1 cellular context compared by ENCODE assay signal in the genomic region with DNA sequence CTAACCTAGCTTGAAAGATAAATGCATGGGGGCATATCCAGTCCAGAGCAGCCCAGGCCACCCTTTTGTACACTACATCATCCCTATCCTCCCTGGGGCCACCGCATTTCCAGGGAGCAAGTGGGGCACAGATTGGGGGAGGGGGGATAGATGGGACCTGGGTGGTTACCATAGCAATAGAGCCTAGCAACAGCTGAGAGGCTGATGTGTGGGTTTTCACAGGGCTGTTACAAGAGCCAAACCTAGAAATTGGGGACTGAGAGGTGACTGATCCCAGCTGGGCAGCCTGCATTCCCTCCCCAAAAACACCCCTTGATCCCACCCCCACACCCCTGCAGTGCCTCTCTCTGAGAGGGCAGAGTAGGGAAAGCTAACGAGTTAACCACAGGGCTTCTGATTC.
TF ChIP-seq lines count a peak whose summit lies in the region.

No MANE protein-coding gene starts in this region.

TF ChIP-seq in GM23338, 12 proteins besides CTCF, POLR2A, EP300 and RAD21 (continued from another document):
- TF ChIP-seq, protein P1, sequence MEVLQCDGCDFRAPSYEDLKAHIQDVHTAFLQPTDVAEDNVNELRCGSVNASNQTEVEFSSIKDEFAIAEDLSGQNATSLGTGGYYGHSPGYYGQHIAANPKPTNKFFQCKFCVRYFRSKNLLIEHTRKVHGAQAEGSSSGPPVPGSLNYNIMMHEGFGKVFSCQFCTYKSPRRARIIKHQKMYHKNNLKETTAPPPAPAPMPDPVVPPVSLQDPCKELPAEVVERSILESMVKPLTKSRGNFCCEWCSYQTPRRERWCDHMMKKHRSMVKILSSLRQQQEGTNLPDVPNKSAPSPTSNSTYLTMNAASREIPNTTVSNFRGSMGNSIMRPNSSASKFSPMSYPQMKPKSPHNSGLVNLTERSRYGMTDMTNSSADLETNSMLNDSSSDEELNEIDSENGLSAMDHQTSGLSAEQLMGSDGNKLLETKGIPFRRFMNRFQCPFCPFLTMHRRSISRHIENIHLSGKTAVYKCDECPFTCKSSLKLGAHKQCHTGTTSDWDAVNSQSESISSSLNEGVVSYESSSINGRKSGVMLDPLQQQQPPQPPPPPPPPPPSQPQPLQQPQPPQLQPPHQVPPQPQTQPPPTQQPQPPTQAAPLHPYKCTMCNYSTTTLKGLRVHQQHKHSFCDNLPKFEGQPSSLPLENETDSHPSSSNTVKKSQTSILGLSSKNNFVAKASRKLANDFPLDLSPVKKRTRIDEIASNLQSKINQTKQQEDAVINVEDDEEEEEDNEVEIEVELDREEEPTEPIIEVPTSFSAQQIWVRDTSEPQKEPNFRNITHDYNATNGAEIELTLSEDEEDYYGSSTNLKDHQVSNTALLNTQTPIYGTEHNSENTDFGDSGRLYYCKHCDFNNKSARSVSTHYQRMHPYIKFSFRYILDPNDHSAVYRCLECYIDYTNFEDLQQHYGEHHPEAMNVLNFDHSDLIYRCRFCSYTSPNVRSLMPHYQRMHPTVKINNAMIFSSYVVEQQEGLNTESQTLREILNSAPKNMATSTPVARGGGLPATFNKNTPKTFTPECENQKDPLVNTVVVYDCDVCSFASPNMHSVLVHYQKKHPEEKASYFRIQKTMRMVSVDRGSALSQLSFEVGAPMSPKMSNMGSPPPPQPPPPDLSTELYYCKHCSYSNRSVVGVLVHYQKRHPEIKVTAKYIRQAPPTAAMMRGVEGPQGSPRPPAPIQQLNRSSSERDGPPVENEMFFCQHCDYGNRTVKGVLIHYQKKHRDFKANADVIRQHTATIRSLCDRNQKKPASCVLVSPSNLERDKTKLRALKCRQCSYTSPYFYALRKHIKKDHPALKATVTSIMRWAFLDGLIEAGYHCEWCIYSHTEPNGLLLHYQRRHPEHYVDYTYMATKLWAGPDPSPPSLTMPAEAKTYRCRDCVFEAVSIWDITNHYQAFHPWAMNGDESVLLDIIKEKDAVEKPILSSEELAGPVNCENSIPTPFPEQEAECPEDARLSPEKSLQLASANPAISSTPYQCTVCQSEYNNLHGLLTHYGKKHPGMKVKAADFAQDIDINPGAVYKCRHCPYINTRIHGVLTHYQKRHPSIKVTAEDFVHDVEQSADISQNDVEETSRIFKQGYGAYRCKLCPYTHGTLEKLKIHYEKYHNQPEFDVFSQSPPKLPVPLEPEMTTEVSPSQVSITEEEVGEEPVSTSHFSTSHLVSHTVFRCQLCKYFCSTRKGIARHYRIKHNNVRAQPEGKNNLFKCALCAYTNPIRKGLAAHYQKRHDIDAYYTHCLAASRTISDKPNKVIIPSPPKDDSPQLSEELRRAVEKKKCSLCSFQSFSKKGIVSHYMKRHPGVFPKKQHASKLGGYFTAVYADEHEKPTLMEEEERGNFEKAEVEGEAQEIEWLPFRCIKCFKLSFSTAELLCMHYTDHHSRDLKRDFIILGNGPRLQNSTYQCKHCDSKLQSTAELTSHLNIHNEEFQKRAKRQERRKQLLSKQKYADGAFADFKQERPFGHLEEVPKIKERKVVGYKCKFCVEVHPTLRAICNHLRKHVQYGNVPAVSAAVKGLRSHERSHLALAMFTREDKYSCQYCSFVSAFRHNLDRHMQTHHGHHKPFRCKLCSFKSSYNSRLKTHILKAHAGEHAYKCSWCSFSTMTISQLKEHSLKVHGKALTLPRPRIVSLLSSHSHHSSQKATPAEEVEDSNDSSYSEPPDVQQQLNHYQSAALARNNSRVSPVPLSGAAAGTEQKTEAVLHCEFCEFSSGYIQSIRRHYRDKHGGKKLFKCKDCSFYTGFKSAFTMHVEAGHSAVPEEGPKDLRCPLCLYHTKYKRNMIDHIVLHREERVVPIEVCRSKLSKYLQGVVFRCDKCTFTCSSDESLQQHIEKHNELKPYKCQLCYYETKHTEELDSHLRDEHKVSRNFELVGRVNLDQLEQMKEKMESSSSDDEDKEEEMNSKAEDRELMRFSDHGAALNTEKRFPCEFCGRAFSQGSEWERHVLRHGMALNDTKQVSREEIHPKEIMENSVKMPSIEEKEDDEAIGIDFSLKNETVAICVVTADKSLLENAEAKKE (CRISPR knock-in tag; IDR thresholded peaks at IDR 0.05), result no peak
- TF ChIP-seq, protein P2, sequence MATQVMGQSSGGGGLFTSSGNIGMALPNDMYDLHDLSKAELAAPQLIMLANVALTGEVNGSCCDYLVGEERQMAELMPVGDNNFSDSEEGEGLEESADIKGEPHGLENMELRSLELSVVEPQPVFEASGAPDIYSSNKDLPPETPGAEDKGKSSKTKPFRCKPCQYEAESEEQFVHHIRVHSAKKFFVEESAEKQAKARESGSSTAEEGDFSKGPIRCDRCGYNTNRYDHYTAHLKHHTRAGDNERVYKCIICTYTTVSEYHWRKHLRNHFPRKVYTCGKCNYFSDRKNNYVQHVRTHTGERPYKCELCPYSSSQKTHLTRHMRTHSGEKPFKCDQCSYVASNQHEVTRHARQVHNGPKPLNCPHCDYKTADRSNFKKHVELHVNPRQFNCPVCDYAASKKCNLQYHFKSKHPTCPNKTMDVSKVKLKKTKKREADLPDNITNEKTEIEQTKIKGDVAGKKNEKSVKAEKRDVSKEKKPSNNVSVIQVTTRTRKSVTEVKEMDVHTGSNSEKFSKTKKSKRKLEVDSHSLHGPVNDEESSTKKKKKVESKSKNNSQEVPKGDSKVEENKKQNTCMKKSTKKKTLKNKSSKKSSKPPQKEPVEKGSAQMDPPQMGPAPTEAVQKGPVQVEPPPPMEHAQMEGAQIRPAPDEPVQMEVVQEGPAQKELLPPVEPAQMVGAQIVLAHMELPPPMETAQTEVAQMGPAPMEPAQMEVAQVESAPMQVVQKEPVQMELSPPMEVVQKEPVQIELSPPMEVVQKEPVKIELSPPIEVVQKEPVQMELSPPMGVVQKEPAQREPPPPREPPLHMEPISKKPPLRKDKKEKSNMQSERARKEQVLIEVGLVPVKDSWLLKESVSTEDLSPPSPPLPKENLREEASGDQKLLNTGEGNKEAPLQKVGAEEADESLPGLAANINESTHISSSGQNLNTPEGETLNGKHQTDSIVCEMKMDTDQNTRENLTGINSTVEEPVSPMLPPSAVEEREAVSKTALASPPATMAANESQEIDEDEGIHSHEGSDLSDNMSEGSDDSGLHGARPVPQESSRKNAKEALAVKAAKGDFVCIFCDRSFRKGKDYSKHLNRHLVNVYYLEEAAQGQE (IDR thresholded peaks at IDR 0.05; ENCODE audit: unreplicated experiment), result no peak
- TF ChIP-seq EZH2phosphoT487 (IDR thresholded peaks at IDR 0.05; ENCODE audit: unreplicated experiment) (no peak), ZNF331 (CRISPR knock-in tag; IDR thresholded peaks at IDR 0.05; ENCODE audit: low read depth) (no peak), JUNB (IDR thresholded peaks at IDR 0.05; ENCODE audit: unreplicated experiment) (no peak), NANOG (IDR thresholded peaks at IDR 0.05; ENCODE audit: borderline replicate concordance) (no peak), CREB1 (CRISPR knock-in tag; IDR thresholded peaks at IDR 0.05; ENCODE audit: low read depth) (no peak), ZNF114 (CRISPR knock-in tag; IDR thresholded peaks at IDR 0.05) (no peak), STAT1 (IDR thresholded peaks at IDR 0.05; ENCODE audit: unreplicated experiment) (no peak), POLR2AphosphoS5 (IDR thresholded peaks at IDR 0.05; ENCODE audit: low read depth) (no peak)
- TF ChIP-seq, protein P3, sequence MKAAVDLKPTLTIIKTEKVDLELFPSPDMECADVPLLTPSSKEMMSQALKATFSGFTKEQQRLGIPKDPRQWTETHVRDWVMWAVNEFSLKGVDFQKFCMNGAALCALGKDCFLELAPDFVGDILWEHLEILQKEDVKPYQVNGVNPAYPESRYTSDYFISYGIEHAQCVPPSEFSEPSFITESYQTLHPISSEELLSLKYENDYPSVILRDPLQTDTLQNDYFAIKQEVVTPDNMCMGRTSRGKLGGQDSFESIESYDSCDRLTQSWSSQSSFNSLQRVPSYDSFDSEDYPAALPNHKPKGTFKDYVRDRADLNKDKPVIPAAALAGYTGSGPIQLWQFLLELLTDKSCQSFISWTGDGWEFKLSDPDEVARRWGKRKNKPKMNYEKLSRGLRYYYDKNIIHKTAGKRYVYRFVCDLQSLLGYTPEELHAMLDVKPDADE (IDR thresholded peaks at IDR 0.05), result no peak
TF ChIP-seq in GM23338: peak in this region for 0.
